7 cellular contexts compared by ENCODE assay signal in genomic region chr19:28949027-28949426, GRCh38.
"Had no signal": no experiment of that assay in that cellular context is flagged by ENCODE, and none has a peak within 500 bp of the region (broad histone marks: within the 10 kb centered on the region; RNA-seq: fewer than 3 reads in every experiment).

No MANE protein-coding gene starts in this region.

- H3K9me3 ChIP-seq: HAP-1 had no signal

- H3K9ac ChIP-seq: GM23248 had no signal

- DNase-seq: GOT3, KG1 had no signal

- H3K4me3 ChIP-seq: GM23248, HAP-1 had no signal

- H3K4me1 ChIP-seq: HAP-1 had no signal

- FAIRE-seq: HepG2 had no signal

- H3K36me3 ChIP-seq: HAP-1 had no signal

- ATAC-seq: HCT116, HepG2 had no signal

- H3K27ac ChIP-seq: GM23248, HL-60 had no signal
